ENCODE assay signal across 8 cellular contexts in the genomic region with DNA sequence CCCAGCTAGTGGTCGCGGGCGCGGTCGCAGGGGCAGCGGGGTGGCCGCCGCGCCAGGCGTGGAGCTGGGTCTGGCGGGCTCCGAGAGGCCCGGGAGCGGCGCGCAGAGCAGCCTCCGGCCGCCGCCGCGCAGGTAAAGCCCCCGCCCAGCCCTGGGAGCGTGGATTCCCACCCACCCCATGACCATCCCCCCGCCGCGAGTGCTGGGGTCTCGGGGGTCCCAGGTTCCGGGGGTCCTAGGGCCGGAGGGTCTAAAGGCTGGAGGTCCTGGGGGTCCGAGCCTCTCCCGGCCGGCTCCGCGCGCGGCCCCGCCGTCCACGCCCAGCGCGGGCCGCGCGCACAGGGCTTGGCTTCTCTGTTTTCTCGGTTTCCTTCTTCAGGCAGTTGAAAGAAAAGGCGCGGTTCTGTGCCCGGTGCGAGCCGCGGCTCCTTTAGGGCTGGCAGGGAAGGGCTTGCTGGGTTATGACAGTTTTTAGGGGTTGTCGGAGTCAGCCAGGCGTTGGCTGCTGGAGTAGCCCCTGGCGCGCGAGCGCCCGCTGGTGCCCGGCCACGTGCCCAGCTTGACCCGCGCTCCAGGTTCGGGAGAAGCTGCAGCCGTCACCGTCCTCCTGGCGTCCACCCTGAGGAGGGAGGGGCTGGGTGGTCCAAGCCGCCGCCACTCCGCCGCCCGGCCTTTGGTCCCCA. TPM values are rescaled to one million over a fixed set of nuclear protein-coding genes. Genes with fewer than 3 reads are reported as not detected.
DNase-seq lines count a peak whose midpoint lies in the region; ATAC-seq and TF ChIP-seq lines count a peak whose summit lies in the region.

No MANE protein-coding gene starts in this region.

- no peaks in the 10 kb centered on the region for H3K27me3 ChIP-seq in HL-60 (ENCODE audit: insufficient read depth, poor library complexity, severe bottlenecking)
- H3K27me3 ChIP-seq in effector memory CD4-positive, alpha-beta T cell (replicated peaks; ENCODE audit: control insufficient read depth, insufficient read depth, low read length, poor library complexity, severe bottlenecking) = no peaks in the 10 kb centered on the region

- H3K9me3 Mint-ChIP-seq in T-cell = peaks cover 0 to 12% (median 8%) of the 10 kb centered on the region in 3 donors
- peaks cover 19% of the 10 kb centered on the region for H3K9me3 Mint-ChIP-seq in mesothelial cell of epicardium

- no peaks in the 10 kb centered on the region for H3K9me3 ChIP-seq in effector memory CD4-positive, alpha-beta T cell (ENCODE audit: control insufficient read depth, low read length)

- no peaks in the 10 kb centered on the region for H3K36me3 ChIP-seq in effector memory CD4-positive, alpha-beta T cell (ENCODE audit: control insufficient read depth, insufficient read depth, low read length)

- H3K4me1 ChIP-seq in effector memory CD4-positive, alpha-beta T cell (ENCODE audit: control insufficient read depth, insufficient read depth, low read length, poor library complexity, severe bottlenecking) = peaks cover 7% of the 10 kb centered on the region

- H3K36me3 Mint-ChIP-seq in T-cell (no peaks in the 10 kb centered on the region), mesothelial cell of epicardium (peaks cover 2% of the 10 kb centered on the region)

- H3K27me3 Mint-ChIP-seq in T-cell (peaks cover 4% of the 10 kb centered on the region in 2 donors), mesothelial cell of epicardium (ENCODE audit: low read depth) (peaks cover 10% of the 10 kb centered on the region)

- POLR2A ChIA-PET in T-cell (lab: Charles Lee) = no interaction called here

- H3K4me1 Mint-ChIP-seq in T-cell (peaks cover 0 to 11% (median 7%) of the 10 kb centered on the region in 3 donors), mesothelial cell of epicardium (no peaks in the 10 kb centered on the region)

- H3K27ac ChIP-seq in HL-60 (replicated peaks) = no peak overlapping the region
- no peak overlapping the region for H3K27ac ChIP-seq in effector memory CD4-positive, alpha-beta T cell (ENCODE audit: insufficient read depth, low read length, poor library complexity, severe bottlenecking)

- peak; percentile 16 for DNase-seq in EL
- DNase-seq in HL-60 (ENCODE audit: low read depth in 1 of 2, low spot score in 1 of 2) = peak in 1 of 2 experiments; percentile 49
- DNase-seq in T-cell = peak in 26 of 34 experiments; percentile 6 to 51 (median 23)
- DNase-seq in effector memory CD4-positive, alpha-beta T cell = no peak
- DNase-seq in mesothelial cell of epicardium (ENCODE audit: low spot score in 2 of 2, unreplicated experiment in 2 of 2) = no peak
- peak; percentile 2 for DNase-seq in stromal cell of bone marrow (ENCODE audit: low read depth)
- no peak for DNase-seq in cerebellar nuclear complex (lab: John Stamatoyannopoulos, UW)

- H3K4me3 Mint-ChIP-seq in T-cell = peak overlapping the region; percentile 67 to 78 (median 69)
- peak overlapping the region; percentile 77 for H3K4me3 Mint-ChIP-seq in mesothelial cell of epicardium

- H3K4me3 ChIP-seq in HL-60 (replicated peaks; ENCODE audit: insufficient read depth, low read length) = peak overlapping the region; percentile 61
- peak overlapping the region; percentile 84 for H3K4me3 ChIP-seq in effector memory CD4-positive, alpha-beta T cell (ENCODE audit: insufficient read depth, low read depth, low read length, poor library complexity, severe bottlenecking)

- CTCF ChIA-PET in T-cell (lab: Charles Lee) = no interaction called here

- peak; percentile 56 to 69 (median 63) for ATAC-seq in T-cell (replicated peaks in 1 of 4)
- no peak for ATAC-seq in GM18870 (IDR thresholded peaks at IDR 0.05; ENCODE audit: unreplicated experiment)

- TF ChIP-seq CTCF in HL-60 (IDR thresholded peaks at IDR 0.05; ENCODE audit: insufficient read depth, low read length) (peak; percentile 28), mesothelial cell of epicardium (IDR thresholded peaks at IDR 0.05; ENCODE audit: unreplicated experiment) (no peak)

- H3K27ac Mint-ChIP-seq in T-cell = no peak overlapping the region
- no peak overlapping the region for H3K27ac Mint-ChIP-seq in mesothelial cell of epicardium

RNA-seq across cellular contexts. Expression of a gene that starts 0.4 kb away (rescaled TPM):
- total RNA-seq in T-cell = 1 to 10 TPM in 2 of 5 donors, under 1 TPM in 3; 0.76 to 2.2 (median 0.98) TPM
- total RNA-seq in mesothelial cell of epicardium = 10.9 to 11.9 TPM (median 11.8 TPM) in 3 replicates

Comparison
In these comparisons a context has a peak if more than half of its experiments do, and no peak if none do; other contexts are left out.
1. DNase-seq: peak in EL (single experiment), T-cell (26 of 34) and stromal cell of bone marrow (single experiment); none in effector memory CD4-positive, alpha-beta T cell (0 of 3), mesothelial cell of epicardium (0 of 2) and cerebellar nuclear complex (0 of 2).